15 cellular contexts compared by ENCODE assay signal in genomic region chr5:154766558-154767281, GRCh38. TPM values are rescaled to one million over a fixed set of nuclear protein-coding genes. Genes with fewer than 3 reads are reported as not detected.
DNase-seq lines count a peak whose midpoint lies in the region; ATAC-seq and TF ChIP-seq lines count a peak whose summit lies in the region.
"Had no signal": no experiment of that assay in that cellular context is flagged by ENCODE, and none has a peak within 500 bp of the region (broad histone marks: within the 10 kb centered on the region; RNA-seq: fewer than 3 reads in every experiment).

No MANE protein-coding gene starts in this region.

- TF ChIP-seq POLR2A in gastrocnemius medialis (IDR thresholded peaks at IDR 0.05) = no peak

- H3K9me3 ChIP-seq in CD8-positive, alpha-beta memory T cell (ENCODE audit: low read length) = no peaks in the 10 kb centered on the region
- no peaks in the 10 kb centered on the region for H3K9me3 ChIP-seq in gastrocnemius medialis
- H3K9me3 ChIP-seq: left lung, upper lobe of left lung had no signal

- no peak overlapping the region for H3K4me3 Mint-ChIP-seq in CD14-positive monocyte
- peak overlapping the region in 3 of 7 donors; percentile 10 to 57 (median 32) for H3K4me3 Mint-ChIP-seq in CD8-positive, alpha-beta memory T cell
- peak overlapping the region in 2 of 3 donors; percentile 7 to 53 for H3K4me3 Mint-ChIP-seq in T-cell

- TF ChIP-seq CTCF in CD14-positive monocyte (IDR thresholded peaks at IDR 0.05) = no peak
- TF ChIP-seq CTCF in gastrocnemius medialis (IDR thresholded peaks at IDR 0.05 in 4 of 5, conservative IDR thresholded peaks at IDR 0.05 in 1 of 5) = no peak

- H3K36me3 Mint-ChIP-seq in CD14-positive monocyte (peaks cover 5 to 17% of the 10 kb centered on the region in 2 donors), T-cell (no peaks in the 10 kb centered on the region)
- peaks cover 0 to 11% (median 4%) of the 10 kb centered on the region in 3 donors for H3K36me3 Mint-ChIP-seq in CD8-positive, alpha-beta memory T cell

- no peaks in the 10 kb centered on the region for H3K36me3 ChIP-seq in CD8-positive, alpha-beta memory T cell (ENCODE audit: insufficient read depth, low read length)
- no peaks in the 10 kb centered on the region for H3K36me3 ChIP-seq in gastrocnemius medialis
- H3K36me3 ChIP-seq: left lung, upper lobe of left lung had no signal

- intact Hi-C loops in CD14-positive monocyte (cut with micrococcal nuclease) = loop anchor here in 1 of 2 donors (5.0 kb wide), 1 partner anchor 41 kb away; no protein-coding TSS in a partner anchor
- intact Hi-C loops in gastrocnemius medialis (cut with DNase I; ENCODE audit: low total_unique reads) = no loop called here

- no peak overlapping the region for H3K4me3 ChIP-seq in CD8-positive, alpha-beta memory T cell (ENCODE audit: low read length)
- H3K4me3 ChIP-seq in gastrocnemius medialis = no peak overlapping the region
- H3K4me3 ChIP-seq: left lung, upper lobe of left lung had no signal

- peaks cover 0 to 4% (median 3%) of the 10 kb centered on the region in 3 donors for H3K27me3 Mint-ChIP-seq in CD14-positive monocyte (ENCODE audit: low read depth in 3 of 3)
- no peaks in the 10 kb centered on the region for H3K27me3 Mint-ChIP-seq in CD8-positive, alpha-beta memory T cell
- no peaks in the 10 kb centered on the region for H3K27me3 Mint-ChIP-seq in T-cell

- POLR2A ChIA-PET in CD8-positive, alpha-beta memory T cell (lab: Charles Lee) = no interaction called here
- POLR2A ChIA-PET in T-cell (lab: Charles Lee) = interaction anchor here in 1 of 2 donors (0.5 to 1.0 kb wide), 2 partner anchors 9 to 97 kb away, joined by 3 to 4 read pairs; no protein-coding TSS in a partner anchor

- no peaks in the 10 kb centered on the region for H3K9me3 Mint-ChIP-seq in CD14-positive monocyte
- no peaks in the 10 kb centered on the region for H3K9me3 Mint-ChIP-seq in CD8-positive, alpha-beta memory T cell
- H3K9me3 Mint-ChIP-seq in T-cell = no peaks in the 10 kb centered on the region

- no peak overlapping the region for H3K27ac ChIP-seq in CD8-positive, alpha-beta memory T cell (ENCODE audit: low read depth, low read length)
- H3K27ac ChIP-seq in gastrocnemius medialis = peak overlapping the region in 2 of 4 donors; percentile 36 to 37
- H3K27ac ChIP-seq: left lung, WERI-Rb-1 had no signal

- H3K4me1 Mint-ChIP-seq in CD14-positive monocyte = peaks cover 67% of the 10 kb centered on the region
- peaks cover 72 to 87% (median 81%) of the 10 kb centered on the region in 3 donors for H3K4me1 Mint-ChIP-seq in CD8-positive, alpha-beta memory T cell
- peaks cover 74 to 88% (median 83%) of the 10 kb centered on the region in 3 donors for H3K4me1 Mint-ChIP-seq in T-cell

- H3K27me3 ChIP-seq in CD8-positive, alpha-beta memory T cell (ENCODE audit: insufficient read depth, low read length, poor library complexity, severe bottlenecking) = no peaks in the 10 kb centered on the region
- H3K27me3 ChIP-seq in gastrocnemius medialis = no peaks in the 10 kb centered on the region
- H3K27me3 ChIP-seq: left lung, upper lobe of left lung had no signal

- DNase-seq in CD14-positive monocyte (ENCODE audit: low spot score) (no peak), T-cell (no peak), left lobe of liver (ENCODE audit: low spot score) (no peak), NCI-H2107 treated with DMSO at 0.1 percent for 48 hours (lab: John Stamatoyannopoulos, UW; ENCODE audit: unreplicated experiment) (no peak), DMS79 (lab: John Stamatoyannopoulos, UW) (no peak), gastrocnemius medialis (no peak), NCI-H128 (lab: John Stamatoyannopoulos, UW; ENCODE audit: unreplicated experiment) (no peak)
- DNase-seq in CD8-positive, alpha-beta memory T cell = no peak
- DNase-seq: GF-D8, hypothalamus, left lung, NCI-H1105, NCI-H2227 treated with DMSO at 0.1 percent for 48 hours, upper lobe of left lung, WERI-Rb-1 had no signal

- peaks cover 77% of the 10 kb centered on the region for H3K4me1 ChIP-seq in CD8-positive, alpha-beta memory T cell (ENCODE audit: insufficient read depth, low read length)
- peaks cover 78% of the 10 kb centered on the region in 2 donors for H3K4me1 ChIP-seq in gastrocnemius medialis

- H3K27ac Mint-ChIP-seq in CD14-positive monocyte = peak overlapping the region in 6 of 7 donors; percentile 2 to 84 (median 70)
- peak overlapping the region in 7 of 8 donors; percentile 17 to 76 (median 41) for H3K27ac Mint-ChIP-seq in CD8-positive, alpha-beta memory T cell
- H3K27ac Mint-ChIP-seq in T-cell = peak overlapping the region; percentile 56 to 71

- CTCF ChIA-PET in CD8-positive, alpha-beta memory T cell (lab: Charles Lee) = no interaction called here
- CTCF ChIA-PET in T-cell (lab: Charles Lee) = interaction anchor here in 1 of 2 donors (0.5 kb wide), 1 partner anchor 117 kb away, joined by 6 read pairs; no protein-coding TSS in a partner anchor

- peak in 3 of 4 experiments; percentile 26 to 29 (median 28) for ATAC-seq in T-cell (replicated peaks in 1 of 4)
- peak; percentile 5 for ATAC-seq in left lobe of liver
- ATAC-seq in gastrocnemius medialis = no peak
- ATAC-seq: left lung had no signal

- in situ Hi-C loops in gastrocnemius medialis (cut with MboI; ENCODE audit: low sequenced_read_pairs in 4 of 4) = no loop called here

RNA-seq across cellular contexts. Expression of gene LARP1, which starts 11.5 kb away (rescaled TPM):
- polyA plus RNA-seq in CD14-positive monocyte = 1 to 10 TPM; 4.7 to 5.8 TPM
- 100 to 1,000 TPM; 329 to 344 TPM for total RNA-seq in CD8-positive, alpha-beta memory T cell
- polyA plus RNA-seq in CD8-positive, alpha-beta memory T cell = 28.4 TPM
- total RNA-seq in T-cell (100 to 1,000 TPM; 137 to 201 (median 182) TPM), left lobe of liver (83.2 TPM), gastrocnemius medialis (100 to 1,000 TPM in 3 of 4 donors, 10 to 100 TPM in 1; 77.8 to 125 (median 119) TPM)

Comparison
In these comparisons a context has a peak if more than half of its experiments do, and no peak if none do; other contexts are left out.
1. H3K4me3 Mint-ChIP-seq: peak in T-cell (2 of 3); none in CD14-positive monocyte (0 of 2).
2. ATAC-seq: peak in T-cell (3 of 4) and left lobe of liver (single experiment); none in gastrocnemius medialis (0 of 2).
3. Peak in every context shown above with its lines, with median percentiles within 50 percentile points of each other: H3K27ac Mint-ChIP-seq.